8 cellular contexts compared by ENCODE assay signal in the genomic region with DNA sequence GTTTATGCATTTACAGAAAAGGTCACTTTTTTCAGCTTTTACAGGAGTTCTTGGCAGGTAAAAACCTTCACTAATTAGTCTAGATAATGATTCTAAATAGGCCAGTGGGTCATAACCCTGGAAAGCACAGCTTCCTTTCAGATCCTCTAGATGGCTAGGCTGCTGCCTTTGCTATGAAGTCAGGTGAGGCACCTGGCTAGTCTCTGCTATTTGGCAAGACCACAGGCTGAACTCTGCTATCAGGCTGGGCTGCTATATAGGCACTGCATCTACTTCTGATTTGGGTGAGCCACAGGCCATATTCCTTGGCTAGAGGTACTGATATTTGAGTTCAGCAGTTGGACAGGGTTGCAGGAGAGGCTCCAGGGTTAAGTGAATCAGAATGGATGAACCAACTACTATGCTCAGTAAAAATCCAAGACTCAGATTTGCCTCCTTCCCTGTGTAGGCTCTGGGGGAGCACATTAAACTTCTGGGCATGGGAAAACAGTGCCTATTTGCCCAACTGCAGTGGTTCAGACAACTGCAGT.
"Had no signal": no experiment of that assay in that cellular context is flagged by ENCODE, and none has a peak within 500 bp of the region (broad histone marks: within the 10 kb centered on the region; RNA-seq: fewer than 3 reads in every experiment).

No MANE protein-coding gene starts in this region.

- H3K4me3 Mint-ChIP-seq: GM23338, H9 had no signal

- H3K4me2 ChIP-seq: GM23338 had no signal

- H3K9me3 Mint-ChIP-seq: GM23338 had no signal

- H3K4me3 ChIP-seq: GM23338 had no signal

- H3K4me1 Mint-ChIP-seq: GM23338 had no signal

- DNase-seq: H9, HCEC 1CT, IMR-90, KBM-7 had no signal

- ATAC-seq: GM23338 had no signal

- H3K27ac Mint-ChIP-seq: GM23338, H9 had no signal

- FAIRE-seq: H1, H54, HTR-8/SVneo had no signal
